In genomic region chr13:67775359-67775758, GRCh38 we compare ENCODE assay signal across 3 cellular contexts.
TF ChIP-seq lines count a peak whose summit lies in the region.

No MANE protein-coding gene starts in this region.

TF ChIP-seq in A549, 52 proteins besides CTCF, POLR2A, EP300 and RAD21:
- TF ChIP-seq MAX (IDR thresholded peaks at IDR 0.05) (no peak), MAFK (IDR thresholded peaks at IDR 0.05; ENCODE audit: partially characterized antibody) (peak; percentile 64)

TF ChIP-seq in IMR-90, 13 proteins besides CTCF, POLR2A, EP300 and RAD21:
- TF ChIP-seq SMC3 (IDR thresholded peaks at IDR 0.05; ENCODE audit: low read depth, low read length), result no peak
- peak; percentile 82 for TF ChIP-seq MAFK (IDR thresholded peaks at IDR 0.05; ENCODE audit: low read depth, low read length)
- TF ChIP-seq NFE2L2 (IDR thresholded peaks at IDR 0.05; ENCODE audit: low read depth, low read length), result no peak
TF ChIP-seq in IMR-90: peak in this region for 1.

TF ChIP-seq in H1, 55 proteins besides CTCF, POLR2A, EP300 and RAD21:
- TF ChIP-seq MAFK (IDR thresholded peaks at IDR 0.05; ENCODE audit: low read depth, low read length) (peak; percentile 51; the same call in 1 of the 2 replicates), TCF12 (IDR thresholded peaks at IDR 0.05; ENCODE audit: low read depth, low read length) (no peak)
